Comparison of ENCODE assay signal across 17 cellular contexts in the genomic region with DNA sequence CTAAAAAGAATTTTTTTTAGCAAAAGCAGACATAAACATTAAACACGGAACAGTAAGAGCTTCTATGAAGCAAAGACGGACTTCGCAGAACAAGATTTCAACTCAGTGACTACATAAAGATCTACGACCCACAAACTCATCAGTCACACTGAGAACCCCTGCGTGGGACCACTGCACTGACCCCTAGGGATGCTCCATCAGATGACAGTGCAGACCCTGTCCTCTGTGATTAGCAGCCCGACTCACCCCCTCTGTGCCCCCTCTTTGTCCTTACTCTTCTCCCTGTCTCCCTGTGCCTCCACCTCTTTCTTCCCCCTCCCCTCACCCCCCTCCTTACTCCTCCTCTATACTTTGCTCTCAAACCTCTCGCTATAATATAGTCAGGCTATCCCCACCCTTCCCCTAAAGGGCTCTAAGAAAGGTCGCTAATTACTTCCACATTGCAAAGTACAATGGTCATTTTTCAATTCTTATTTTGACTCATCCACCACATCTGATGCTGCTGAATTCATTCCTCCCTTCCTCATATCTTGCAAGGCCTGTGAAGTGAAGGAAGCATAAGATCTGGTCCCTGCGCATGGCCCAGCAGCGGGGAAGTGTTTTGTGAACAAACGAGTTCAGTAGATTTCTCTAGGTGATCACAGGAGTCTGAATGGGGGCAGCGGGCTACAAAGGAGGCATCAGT.
DNase-seq lines count a peak whose midpoint lies in the region; ATAC-seq and TF ChIP-seq lines count a peak whose summit lies in the region.
"Had no signal": no experiment of that assay in that cellular context is flagged by ENCODE, and none has a peak within 500 bp of the region (broad histone marks: within the 10 kb centered on the region; RNA-seq: fewer than 3 reads in every experiment).

No MANE protein-coding gene starts in this region.

- H4K20me1 ChIP-seq in PC-3 (ENCODE audit: low read length) = no peaks in the 10 kb centered on the region

- POLR2A ChIA-PET in Caco-2 (lab: Charles Lee) (no interaction called here), PC-3 (lab: Charles Lee; ENCODE audit: unreplicated experiment) (no interaction called here)

- CTCF ChIA-PET in Caco-2 (lab: Charles Lee) = interaction anchor here (0.5 to 0.6 kb wide), 2 partner anchors 33 to 388 kb away, joined by 3 read pairs; no protein-coding TSS in a partner anchor
- CTCF ChIA-PET in PC-3 (lab: Charles Lee) = no interaction called here

- intact Hi-C loops in Caco-2 (cut with micrococcal nuclease; ENCODE audit: unreplicated experiment) (no loop called here), PC-3 (cut with micrococcal nuclease) (no loop called here), natural killer cell (cut with micrococcal nuclease) (no loop called here)

- H3F3A ChIP-seq in PC-3 (ENCODE audit: low read length, unreplicated experiment) = peaks cover 13% of the 10 kb centered on the region

- ATAC-seq in PC-3 = peak; percentile 33
- ATAC-seq in GM18505 (IDR thresholded peaks at IDR 0.05; ENCODE audit: unreplicated experiment) = no peak
- ATAC-seq in natural killer cell = no peak
- ATAC-seq: HCT116 had no signal

- H3K27me3 ChIP-seq in Caco-2 (replicated peaks; ENCODE audit: control insufficient read depth, insufficient read depth, low read length) = no peaks in the 10 kb centered on the region
- no peaks in the 10 kb centered on the region for H3K27me3 ChIP-seq in PC-3 (ENCODE audit: low read length)
- no peaks in the 10 kb centered on the region for H3K27me3 ChIP-seq in duodenal mucosa (ENCODE audit: control insufficient read depth in 1 of 2, insufficient read depth in 2 of 2, low read length in 2 of 2)
- H3K27me3 ChIP-seq: esophagus squamous epithelium had no signal

- H3K9me3 Mint-ChIP-seq in Caco-2 (ENCODE audit: unreplicated experiment) = no peaks in the 10 kb centered on the region
- H3K9me3 Mint-ChIP-seq in neural crest cell = no peaks in the 10 kb centered on the region
- H3K9me3 Mint-ChIP-seq in natural killer cell = no peaks in the 10 kb centered on the region
- H3K9me3 Mint-ChIP-seq: stimulated activated naive B cell treated with anti-CD40 and anti-IgM and Interleukin-4, amounts not matched to agents 10 μg/mL and 1 μg/mL and 100 μg/mL, for 72 hours had no signal

- BruUV-seq in Caco-2 (replicated peaks; lab: Mats Ljungman, UMichigan) = no TSS peak
- BruUV-seq in PC-3 (replicated peaks; lab: Mats Ljungman, UMichigan) = no TSS peak

- TF ChIP-seq CTCF in Caco-2 (IDR thresholded peaks at IDR 0.05; ENCODE audit: insufficient read depth in 1 of 2, low read depth in 1 of 2, low read length in 1 of 2, severe bottlenecking in 1 of 2, unreplicated experiment in 1 of 2) (no peak), PC-3 (conservative IDR thresholded peaks at IDR 0.05; ENCODE audit: low read depth, low read length) (no peak), neural crest cell (conservative IDR thresholded peaks at IDR 0.05) (no peak), natural killer cell (IDR thresholded peaks at IDR 0.05) (no peak)

- no peaks in the 10 kb centered on the region for H3K36me3 ChIP-seq in Caco-2 (ENCODE audit: control insufficient read depth, insufficient read depth, low read length)
- H3K36me3 ChIP-seq in PC-3 (ENCODE audit: low read depth, low read length) = no peaks in the 10 kb centered on the region
- no peaks in the 10 kb centered on the region for H3K36me3 ChIP-seq in duodenal mucosa (ENCODE audit: control insufficient read depth in 1 of 2, insufficient read depth in 2 of 2, low read length in 2 of 2)
- H3K36me3 ChIP-seq: esophagus squamous epithelium had no signal

- peak overlapping the region; percentile 69 for H3K4me2 ChIP-seq in PC-3 (ENCODE audit: low read length)

- H3K4me3 ChIP-seq in Caco-2 (ENCODE audit: low read depth, low read length) = no peak overlapping the region
- H3K4me3 ChIP-seq in PC-3 (ENCODE audit: low read length) = peak overlapping the region; percentile 10; the same call in 1 of the 2 replicates
- no peak overlapping the region for H3K4me3 ChIP-seq in duodenal mucosa (ENCODE audit: low read depth in 1 of 2, low read length in 2 of 2)
- H3K4me3 ChIP-seq: esophagus squamous epithelium had no signal

- no peaks in the 10 kb centered on the region for H3K9me2 ChIP-seq in PC-3 (replicated peaks; ENCODE audit: low read length)

- H3K9ac ChIP-seq in PC-3 (ENCODE audit: low read length) = peak overlapping the region; percentile 54
- H3K9ac ChIP-seq in duodenal mucosa (ENCODE audit: low read depth in 1 of 2, low read length in 2 of 2) = no peak overlapping the region

- H3K4me1 ChIP-seq in Caco-2 (no peaks in the 10 kb centered on the region), PC-3 (ENCODE audit: insufficient read depth, low read length) (peaks cover 52% of the 10 kb centered on the region), duodenal mucosa (ENCODE audit: control insufficient read depth in 1 of 2, insufficient read depth in 2 of 2, low read length in 2 of 2) (peaks cover 30 to 37% of the 10 kb centered on the region in 2 donors)

- no peak for TF ChIP-seq POLR2A in GM18505 (IDR thresholded peaks at IDR 0.05; ENCODE audit: borderline replicate concordance, extremely low read depth, insufficient read depth, insufficient read length)

- H3K27me3 Mint-ChIP-seq in Caco-2 (ENCODE audit: insufficient read depth, unreplicated experiment) = no peaks in the 10 kb centered on the region
- H3K27me3 Mint-ChIP-seq in neural crest cell (ENCODE audit: low read depth) = no peaks in the 10 kb centered on the region
- H3K27me3 Mint-ChIP-seq in natural killer cell (ENCODE audit: low read depth in 2 of 2) = peaks cover 13 to 17% of the 10 kb centered on the region in 2 donors

- no peak for DNase-seq in Caco-2
- peak; percentile 80 for DNase-seq in PC-3
- no peak for DNase-seq in neural crest cell (ENCODE audit: low read depth, low spot score)
- DNase-seq in T-helper 9 cell = no peak
- DNase-seq in AG08396 (ENCODE audit: low spot score) = no peak
- DNase-seq in natural killer cell = no peak
- DNase-seq: activated naive CD4-positive, alpha-beta T cell treated with Interleukin-2 at 50 U/mL for 16 hours; C1 segment of cervical spinal cord; esophagus squamous epithelium; NCI-H1105; NCI-H510A; SHP77 treated with DMSO at 0.1 percent for 48 hours; stimulated activated CD4-positive, alpha-beta T cell treated with anti-CD3 and anti-CD28 coated beads, Interleukin-2, amount 100 ng/mL, for 48 hours; stimulated activated naive B cell treated with anti-CD40 and anti-IgM and Interleukin-4, amounts not matched to agents 10 μg/mL and 1 μg/mL and 100 μg/mL, for 72 hours had no signal

- H3K9me3 ChIP-seq in Caco-2 (no peaks in the 10 kb centered on the region), PC-3 (ENCODE audit: low read length) (no peaks in the 10 kb centered on the region), duodenal mucosa (ENCODE audit: control insufficient read depth in 1 of 2, low read length in 2 of 2) (no peaks in the 10 kb centered on the region)
- H3K9me3 ChIP-seq: esophagus squamous epithelium had no signal

- H3K27ac ChIP-seq in PC-3 (ENCODE audit: low read length) = peak overlapping the region; percentile 92
- peak overlapping the region; percentile 33 for H3K27ac ChIP-seq in duodenal mucosa (ENCODE audit: low read depth, low read length)
- H3K27ac ChIP-seq: esophagus squamous epithelium had no signal

- H3K4me3 Mint-ChIP-seq in Caco-2 (ENCODE audit: unreplicated experiment) = no peak overlapping the region
- no peak overlapping the region for H3K4me3 Mint-ChIP-seq in neural crest cell
- no peak overlapping the region for H3K4me3 Mint-ChIP-seq in natural killer cell
- H3K4me3 Mint-ChIP-seq: stimulated activated naive B cell treated with anti-CD40 and anti-IgM and Interleukin-4, amounts not matched to agents 10 μg/mL and 1 μg/mL and 100 μg/mL, for 72 hours had no signal

- H3K4me1 Mint-ChIP-seq in Caco-2 (ENCODE audit: low read depth, unreplicated experiment) (peaks cover 8% of the 10 kb centered on the region), neural crest cell (peaks cover 10% of the 10 kb centered on the region), natural killer cell (no peaks in the 10 kb centered on the region)
- H3K4me1 Mint-ChIP-seq: stimulated activated naive B cell treated with anti-CD40 and anti-IgM and Interleukin-4, amounts not matched to agents 10 μg/mL and 1 μg/mL and 100 μg/mL, for 72 hours had no signal

- no peaks in the 10 kb centered on the region for H3K36me3 Mint-ChIP-seq in Caco-2 (ENCODE audit: insufficient read depth, unreplicated experiment)
- H3K36me3 Mint-ChIP-seq in neural crest cell (ENCODE audit: low read depth) = no peaks in the 10 kb centered on the region
- H3K36me3 Mint-ChIP-seq in natural killer cell = no peaks in the 10 kb centered on the region

- H3K79me2 ChIP-seq in PC-3 (ENCODE audit: low read length) = peaks cover 14% of the 10 kb centered on the region

- H3K27ac Mint-ChIP-seq in Caco-2 (ENCODE audit: unreplicated experiment) (peak overlapping the region; percentile 67), neural crest cell (ENCODE audit: unreplicated experiment) (peak overlapping the region; percentile 24), natural killer cell (no peak overlapping the region)
- H3K27ac Mint-ChIP-seq: stimulated activated naive B cell treated with anti-CD40 and anti-IgM and Interleukin-4, amounts not matched to agents 10 μg/mL and 1 μg/mL and 100 μg/mL, for 72 hours had no signal

- no peak overlapping the region for H2AFZ ChIP-seq in PC-3 (ENCODE audit: low read length)

Comparison
In these comparisons a context has a peak if more than half of its experiments do, and no peak if none do; other contexts are left out.
1. H3K27ac Mint-ChIP-seq: peak in Caco-2 (single experiment) and neural crest cell (single experiment); none in natural killer cell (0 of 2).